Comparison of ENCODE assay signal across 16 cellular contexts in the genomic region with DNA sequence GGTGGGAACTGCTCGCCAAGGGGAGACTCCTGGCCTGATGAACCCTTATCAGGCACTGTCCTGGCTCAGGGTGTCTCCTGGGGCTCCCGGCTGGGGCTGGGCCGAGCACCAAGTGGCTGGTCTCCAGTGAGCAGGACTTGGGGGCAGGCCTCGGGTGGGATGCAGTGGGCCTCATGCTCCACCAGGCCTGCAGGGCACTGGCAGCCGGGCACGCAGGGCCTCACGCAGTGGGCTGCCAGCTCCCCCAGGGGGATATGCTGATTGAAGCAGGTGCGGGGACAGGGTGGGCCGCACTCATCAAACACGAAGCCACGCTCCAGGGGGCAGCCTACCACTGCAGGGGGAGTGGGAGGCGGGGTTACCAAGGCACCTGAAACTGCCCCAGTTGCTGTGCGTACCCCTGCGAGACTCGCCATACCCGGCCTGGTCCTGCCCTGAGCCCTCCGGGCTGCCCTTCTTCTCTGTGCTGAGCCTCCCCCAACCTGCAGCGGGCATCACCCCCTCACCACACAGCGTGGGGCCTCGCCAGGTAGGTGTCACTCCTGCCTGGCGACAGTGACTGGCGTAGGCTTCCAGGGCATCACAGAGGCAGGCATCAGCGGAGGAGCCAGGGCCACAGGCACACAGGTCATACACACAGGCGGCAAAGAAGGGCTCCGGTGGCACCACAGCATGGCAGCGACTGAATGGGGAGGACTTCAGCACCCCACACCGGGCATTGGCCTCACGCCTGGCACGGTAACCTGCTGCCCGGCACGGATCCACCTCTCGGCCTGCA. TPM values are rescaled to one million over a fixed set of nuclear protein-coding genes. Genes with fewer than 3 reads are reported as not detected.
A peak's percentile ranks its signal among the peaks of the same experiment; 100 is the strongest.
DNase-seq lines count a peak whose midpoint lies in the region; ATAC-seq and TF ChIP-seq lines count a peak whose summit lies in the region.
"Had no signal": no experiment of that assay in that cellular context is flagged by ENCODE, and none has a peak within 500 bp of the region (broad histone marks: within the 10 kb centered on the region; RNA-seq: fewer than 3 reads in every experiment).

No MANE protein-coding gene starts in this region.

- H3K4me1 ChIP-seq in left ventricle myocardium inferior (no peaks in the 10 kb centered on the region), heart right ventricle (peaks cover 0 to 9% (median 0%) of the 10 kb centered on the region in 9 donors), sigmoid colon (peaks cover 0 to 9% (median 3%) of the 10 kb centered on the region in 4 donors), thyroid gland (no peaks in the 10 kb centered on the region)

- intact Hi-C loops in left ventricle myocardium inferior (cut with micrococcal nuclease) (loop anchor here (10.0 kb wide), 1 partner anchor 272 kb away; no protein-coding TSS in a partner anchor), heart right ventricle (cut with DNase I) (loop anchor here in 1 of 10 donors (10.0 kb wide), 1 partner anchor 142 kb away; the partner anchor contains the start of gene CALU), sigmoid colon (cut with DNase I) (no loop called here), thyroid gland (cut with DNase I) (no loop called here)

- 94% methylated on average over 32 of the region's 32 CpGs for WGBS in heart right ventricle, 2 donors
- WGBS in sigmoid colon, 2 donors: 94 to 95% methylated on average over 32 of the region's 32 CpGs
- 94 to 95% methylated on average over 19 to 22 of the region's 32 CpGs for WGBS in thyroid gland, 2 donors

- no peak overlapping the region for H3K27ac ChIP-seq in left ventricle myocardium inferior (replicated peaks)
- no peak overlapping the region for H3K27ac ChIP-seq in heart right ventricle
- H3K27ac ChIP-seq in sigmoid colon: no peak overlapping the region
- H3K27ac ChIP-seq in thyroid gland: no peak overlapping the region

- no peak for TF ChIP-seq POLR2A in sigmoid colon (IDR thresholded peaks at IDR 0.05)
- TF ChIP-seq POLR2A in thyroid gland (IDR thresholded peaks at IDR 0.05): no peak

- no peak for ATAC-seq in heart right ventricle

- H3K27me3 ChIP-seq in left ventricle myocardium inferior (ENCODE audit: low read depth): no peaks in the 10 kb centered on the region
- H3K27me3 ChIP-seq in heart right ventricle: no peaks in the 10 kb centered on the region
- H3K27me3 ChIP-seq in H7 (ENCODE audit: control insufficient read depth, insufficient read depth, low read length): no peaks in the 10 kb centered on the region
- no peaks in the 10 kb centered on the region for H3K27me3 ChIP-seq in sigmoid colon
- no peaks in the 10 kb centered on the region for H3K27me3 ChIP-seq in thyroid gland
- H3K27me3 ChIP-seq: MG63 had no signal

- DNase-seq in left ventricle myocardium inferior (peak; percentile 13), heart right ventricle (no peak), H7 (peak; percentile 62), islet precursor cell (peak; percentile 47), sigmoid colon (peak; percentile 61), thyroid gland (no peak), SW 1271 (lab: John Stamatoyannopoulos, UW) (no peak), NCI-H1092 (lab: John Stamatoyannopoulos, UW) (no peak)
- DNase-seq: Caco-2; CD4-positive, CD25-positive, alpha-beta regulatory T cell; DMS153; MG63; NCI-H1105; NCI-H1694; NCI-H2227 treated with DMSO at 0.1 percent for 48 hours; NCI-H524 had no signal

- H3K4me3 ChIP-seq in left ventricle myocardium inferior (no peak overlapping the region), heart right ventricle (no peak overlapping the region), H7 (ENCODE audit: insufficient read depth, low read depth, low read length) (no peak overlapping the region), sigmoid colon (no peak overlapping the region), thyroid gland (replicated peaks in 1 of 3) (no peak overlapping the region)
- H3K4me3 ChIP-seq: MG63 had no signal

- H3K9me3 ChIP-seq in left ventricle myocardium inferior (replicated peaks): no peaks in the 10 kb centered on the region
- H3K9me3 ChIP-seq in heart right ventricle: no peaks in the 10 kb centered on the region
- no peaks in the 10 kb centered on the region for H3K9me3 ChIP-seq in sigmoid colon
- no peaks in the 10 kb centered on the region for H3K9me3 ChIP-seq in thyroid gland
- H3K9me3 ChIP-seq: Caco-2, MG63 had no signal

- H3K36me3 ChIP-seq in left ventricle myocardium inferior (no peaks in the 10 kb centered on the region), heart right ventricle (no peaks in the 10 kb centered on the region), H7 (replicated peaks; ENCODE audit: control insufficient read depth, insufficient read depth, low read length) (no peaks in the 10 kb centered on the region), sigmoid colon (no peaks in the 10 kb centered on the region), thyroid gland (no peaks in the 10 kb centered on the region)
- H3K36me3 ChIP-seq: MG63 had no signal

- TF ChIP-seq EP300 in sigmoid colon (IDR thresholded peaks at IDR 0.05): no peak

- TF ChIP-seq CTCF in left ventricle myocardium inferior (IDR thresholded peaks at IDR 0.05; ENCODE audit: borderline replicate concordance): no peak
- no peak for TF ChIP-seq CTCF in heart right ventricle (IDR thresholded peaks at IDR 0.05)
- TF ChIP-seq CTCF in sigmoid colon (IDR thresholded peaks at IDR 0.05): no peak
- no peak for TF ChIP-seq CTCF in thyroid gland (IDR thresholded peaks at IDR 0.05)

RNA-seq across cellular contexts. Expression of gene ATP6V1F, which starts 14.5 kb away (rescaled TPM):
- 101 TPM for total RNA-seq in left ventricle myocardium inferior
- total RNA-seq in heart right ventricle: 100 to 1,000 TPM in 9 of 10 donors, 10 to 100 TPM in 1; 96.7 to 168 (median 124) TPM
- polyA plus RNA-seq in heart right ventricle: 100 to 1,000 TPM; 153 to 189 TPM
- 93.5 and 120 TPM in 2 replicates for total RNA-seq in H7 (2014; rRNA removed; shearing (Covaris generic))
- total RNA-seq in sigmoid colon: 100 to 1,000 TPM in 3 of 4 donors, 10 to 100 TPM in 1; 96.7 to 138 (median 131) TPM
- 100 to 1,000 TPM; 148 to 214 (median 183) TPM for polyA plus RNA-seq in sigmoid colon
- 100 to 1,000 TPM in 1 of 4 donors, 10 to 100 TPM in 3; 49.6 to 109 (median 86.6) TPM for total RNA-seq in thyroid gland

RNA-seq across cellular contexts. Expression of gene KCP, which starts 33.3 kb away (rescaled TPM):
- total RNA-seq in left ventricle myocardium inferior (0.19 TPM), heart right ventricle (under 1 TPM; 0.09 to 0.42 (median 0.27) TPM), sigmoid colon (under 1 TPM in 3 of 4 donors, not detected in 1; 0.14 to 0.36 (median 0.28) TPM), thyroid gland (under 1 TPM; 0.27 to 0.93 (median 0.61) TPM)
- polyA plus RNA-seq in heart right ventricle (under 1 TPM; 0.23 to 0.44 TPM), sigmoid colon (under 1 TPM in 1 of 3 donors, not detected in 2; 0.42 TPM)
- total RNA-seq in H7 (2014; rRNA removed; shearing (Covaris generic)): 2.5 and 3.4 TPM in 2 replicates

RNA-seq across cellular contexts. Expression of gene FLNC, which starts 47.0 kb away (rescaled TPM):
- total RNA-seq in left ventricle myocardium inferior: 839 TPM
- 1,000 to 10,000 TPM in 6 of 10 donors, 100 to 1,000 TPM in 4; 364 to 2,445 (median 1,303) TPM for total RNA-seq in heart right ventricle
- polyA plus RNA-seq in heart right ventricle: 1,000 to 10,000 TPM in 1 of 2 donors, 100 to 1,000 TPM in 1; 223 to 1,054 TPM
- 26.9 and 32.3 TPM in 2 replicates for total RNA-seq in H7 (2014; rRNA removed; shearing (Covaris generic))
- total RNA-seq in sigmoid colon: 100 to 1,000 TPM in 3 of 4 donors, 10 to 100 TPM in 1; 95.3 to 489 (median 242) TPM
- 10 to 100 TPM in 1 of 3 donors, 1 to 10 TPM in 1, under 1 TPM in 1; 0.69 to 12.6 (median 5.4) TPM for polyA plus RNA-seq in sigmoid colon
- 10 to 100 TPM in 2 of 4 donors, 1 to 10 TPM in 2; 5.7 to 12.6 (median 9.3) TPM for total RNA-seq in thyroid gland
- total RNA-seq: CD4-positive, CD25-positive, alpha-beta regulatory T cell had no signal
- polyA plus RNA-seq: CD4-positive, CD25-positive, alpha-beta regulatory T cell had no signal

Comparison
In these comparisons a context has a peak if more than half of its experiments do, and no peak if none do; other contexts are left out.
1. DNase-seq: peak in left ventricle myocardium inferior (single experiment), H7 (single experiment), islet precursor cell (single experiment) and sigmoid colon (single experiment); none in heart right ventricle (0 of 2), thyroid gland (0 of 2), SW 1271 (0 of 2) and NCI-H1092 (single experiment).